ENCODE assay signal across 1 cellular context in the genomic region with DNA sequence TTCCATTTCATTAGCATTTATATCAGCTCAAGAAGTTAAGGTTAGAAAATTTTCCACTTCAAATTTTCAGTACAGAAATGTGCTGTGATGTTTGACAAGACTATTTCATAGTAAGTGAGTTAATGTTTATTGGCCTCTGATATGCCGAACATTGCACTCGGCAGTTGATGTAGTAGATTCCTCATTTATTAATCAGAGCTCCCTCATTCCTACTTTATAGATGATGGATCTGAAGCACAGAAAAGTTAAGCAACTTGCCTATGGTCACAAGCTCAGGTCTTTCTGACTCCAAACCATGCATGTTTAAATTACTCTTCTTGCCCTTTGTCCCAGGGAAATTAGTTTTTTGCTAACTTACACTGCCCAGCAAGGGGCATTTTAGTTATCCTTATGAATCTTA.
TF ChIP-seq lines count a peak whose summit lies in the region.

No MANE protein-coding gene starts in this region.

TF ChIP-seq in IMR-90, 13 proteins besides CTCF, POLR2A, EP300 and RAD21:
- TF ChIP-seq CEBPB (IDR thresholded peaks at IDR 0.05; ENCODE audit: low read depth, low read length) (peak; percentile 85), MAFK (IDR thresholded peaks at IDR 0.05; ENCODE audit: low read depth, low read length) (no peak)
